Comparison of ENCODE assay signal across 24 cellular contexts in genomic region chr9:116096853-116097252, GRCh38. TPM values are rescaled to one million over a fixed set of nuclear protein-coding genes. Genes with fewer than 3 reads are reported as not detected.
A peak's percentile ranks its signal among the peaks of the same experiment; 100 is the strongest.
DNase-seq lines count a peak whose midpoint lies in the region; ATAC-seq and TF ChIP-seq lines count a peak whose summit lies in the region.
"Had no signal": no experiment of that assay in that cellular context is flagged by ENCODE, and none has a peak within 500 bp of the region (broad histone marks: within the 10 kb centered on the region; RNA-seq: fewer than 3 reads in every experiment).

No MANE protein-coding gene starts in this region.

- no peak overlapping the region for H3K23ac ChIP-seq in IMR-90 (ENCODE audit: low read depth, low read length)

- H2BK120ac ChIP-seq in IMR-90 (ENCODE audit: low read depth, low read length) = 0 out of 2 replicates have a peak overlapping the region, but pooled peaks have one; percentile 29

- no peak for TF ChIP-seq POLR2A in IMR-90 (IDR thresholded peaks at IDR 0.05; ENCODE audit: low read depth, low read length)

- H2BK5ac ChIP-seq in IMR-90 (ENCODE audit: low read depth, low read length, poor library complexity, severe bottlenecking) = peak overlapping the region; percentile 28

- TF ChIP-seq CTCF in IMR-90 (conservative IDR thresholded peaks at IDR 0.05; ENCODE audit: low read depth, low read length) = no peak

- no peak for TF ChIP-seq RAD21 in IMR-90 (IDR thresholded peaks at IDR 0.05; ENCODE audit: low read length)

- H3K4ac ChIP-seq in IMR-90 (ENCODE audit: low read depth, low read length) = peak overlapping the region; percentile 48; the same call in 1 of the 2 replicates

- no peak overlapping the region for H2AK5ac ChIP-seq in IMR-90 (ENCODE audit: low read depth, low read length)

- H4K5ac ChIP-seq in IMR-90 (ENCODE audit: low read depth, low read length) = no peak overlapping the region

- 0 out of 2 replicates have a peak overlapping the region, but pooled peaks have one; percentile 40 for H2BK20ac ChIP-seq in IMR-90 (ENCODE audit: low read depth, low read length)

- H3K27me3 ChIP-seq in IMR-90 (ENCODE audit: control insufficient read depth, insufficient read depth, low read length) = no peaks in the 10 kb centered on the region
- H3K27me3 ChIP-seq: cardiac muscle cell, spleen had no signal

- H3K9ac ChIP-seq in IMR-90 (ENCODE audit: low read depth, low read length) = no peak overlapping the region

- no peak overlapping the region; the same call in 1 of the 2 replicates for H3K14ac ChIP-seq in IMR-90 (replicated peaks; ENCODE audit: low read depth, low read length)

- no peak overlapping the region for H3K4me3 ChIP-seq in IMR-90 (ENCODE audit: insufficient read depth, low read depth, low read length)
- H3K4me3 ChIP-seq: cardiac muscle cell, spleen had no signal

- H3K9me1 ChIP-seq in IMR-90 (ENCODE audit: insufficient read depth, low read length) = peaks cover 10% of the 10 kb centered on the region

- no TSS peak for BruUV-seq in IMR-90 (replicated peaks; lab: Mats Ljungman, UMichigan)

- no peak overlapping the region for H3K56ac ChIP-seq in IMR-90 (ENCODE audit: extremely low read depth, insufficient read depth, low read length)

- H4K8ac ChIP-seq in IMR-90 (ENCODE audit: low read depth in 2 of 2, low read length in 2 of 2) = no peak overlapping the region

- no peak overlapping the region for H3K4me2 ChIP-seq in IMR-90 (ENCODE audit: low read depth, low read length)

- H2AFZ ChIP-seq in IMR-90 (replicated peaks; ENCODE audit: low read length, poor library complexity) = no peak overlapping the region

- H3K36me3 ChIP-seq in IMR-90 (ENCODE audit: control insufficient read depth, insufficient read depth, low read length) = no peaks in the 10 kb centered on the region
- H3K36me3 ChIP-seq: cardiac muscle cell, spleen had no signal

- H3K9me3 ChIP-seq in IMR-90 (ENCODE audit: control insufficient read depth, insufficient read depth, low read length) = no peaks in the 10 kb centered on the region
- H3K9me3 ChIP-seq: spleen had no signal

- DNase-seq in IMR-90 (no peak), NCI-H526 treated with DMSO at 0.1 percent for 48 hours (lab: John Stamatoyannopoulos, UW) (peak; percentile 87), epithelial cell of prostate (ENCODE audit: low read depth, low spot score) (no peak), myocyte (ENCODE audit: low read depth) (peak; percentile 31), NCI-H1092 (lab: John Stamatoyannopoulos, UW) (no peak), Kasumi-1 (lab: John Stamatoyannopoulos, UW) (no peak)
- DNase-seq: activated CD8-positive, alpha-beta memory T cell treated with anti-CD3 and anti-CD28 coated beads for 24 hours; activated naive CD4-positive, alpha-beta T cell treated with Interleukin-2 at 50 U/mL for 16 hours; activated T-cell treated with anti-CD3 and anti-CD28 coated beads, Interleukin-2, amount 50 U/mL, for 24 hours; CD4-positive, alpha-beta memory T cell; dermis blood vessel endothelial cell; DMS79 treated with DMSO at 0.1 percent for 48 hours; naive B cell; NCI-H1092 treated with DMSO at 0.1 percent for 48 hours; NCI-H2081 treated with DMSO at 0.1 percent for 48 hours; occipital lobe; OCI-M1; SHP77 treated with DMSO at 0.1 percent for 48 hours; spleen; stimulated activated CD4-positive, alpha-beta T cell treated with anti-CD3 and anti-CD28 coated beads, Interleukin-4, amount 100 ng/mL, for 24 hours; stimulated activated naive CD8-positive, alpha-beta T cell treated with anti-CD3 and anti-CD28 coated beads, Interleukin-15, Interleukin-2, amounts not matched to agents 100 U/mL and 50 U/mL, for 24 hours; T-cell had no signal

- H3K27ac ChIP-seq in IMR-90 (ENCODE audit: insufficient read depth, low read length) = no peak overlapping the region
- peak overlapping the region; percentile 80 for H3K27ac ChIP-seq in epithelial cell of prostate
- H3K27ac ChIP-seq: cardiac muscle cell, spleen had no signal

- in situ Hi-C loops in IMR-90 (cut with MboI; ENCODE audit: low sequenced_read_pairs) = no loop called here

- no peaks in the 10 kb centered on the region for H4K20me1 ChIP-seq in IMR-90 (ENCODE audit: insufficient read depth, low read length)

- H2BK15ac ChIP-seq in IMR-90 (ENCODE audit: low read depth, low read length) = 0 out of 3 replicates have a peak overlapping the region, but pooled peaks have one; percentile 18

- H3K18ac ChIP-seq in IMR-90 (ENCODE audit: low read depth, low read length) = peak overlapping the region; percentile 57; the same call in 1 of the 2 replicates

- dilution Hi-C loops in IMR-90 (cut with HindIII; ENCODE audit: low sequenced_read_pairs, unreplicated experiment) = no loop called here

- no peak overlapping the region for H4K91ac ChIP-seq in IMR-90 (ENCODE audit: insufficient read depth, low read depth, low read length)

- WGBS in IMR-90 (ENCODE audit: extremely low coverage in 2 of 2, insufficient read length in 1 of 2), 2 experiments = 100% methylated on average over 1 of the region's 3 CpGs; no CpG with 5 or more reads in 1 of the 2 experiments

- H3K4me1 ChIP-seq in IMR-90 (ENCODE audit: control insufficient read depth, insufficient read depth, low read length) = peaks cover 12% of the 10 kb centered on the region
- H3K4me1 ChIP-seq: spleen had no signal

- H3K79me1 ChIP-seq in IMR-90 (ENCODE audit: low read depth in 1 of 2, low read length in 2 of 2) = no peaks in the 10 kb centered on the region

- POLR2A ChIA-PET in IMR-90 (lab: Charles Lee; ENCODE audit: unreplicated experiment) = no interaction called here

- CTCF ChIA-PET in IMR-90 (lab: Yijun Ruan, JAX) = no interaction called here

- ATAC-seq in IMR-90 (ENCODE audit: low read depth) (no peak), HG02623 (IDR thresholded peaks at IDR 0.05; ENCODE audit: unreplicated experiment) (no peak)
- ATAC-seq: stimulated activated naive CD8-positive, alpha-beta T cell treated with anti-CD3 and anti-CD28 coated beads, Interleukin-15, Interleukin-2, amounts not matched to agents 100 U/mL and 50 U/mL, for 24 hours; T-cell had no signal

- H2AK9ac ChIP-seq in IMR-90 (replicated peaks; ENCODE audit: low read depth, low read length, poor library complexity) = no peak overlapping the region

- intact Hi-C loops in IMR-90 (cut with micrococcal nuclease) = no loop called here

TF ChIP-seq in IMR-90, 13 proteins besides CTCF, POLR2A, EP300 and RAD21:
- TF ChIP-seq BHLHE40 (IDR thresholded peaks at IDR 0.05; ENCODE audit: low read depth, low read length) (no peak), ELK1 (IDR thresholded peaks at IDR 0.05; ENCODE audit: borderline replicate concordance, low read depth, low read length) (no peak), SMC3 (IDR thresholded peaks at IDR 0.05; ENCODE audit: low read depth, low read length) (no peak), FOS (IDR thresholded peaks at IDR 0.05; ENCODE audit: low read depth, low read length) (no peak), RCOR1 (IDR thresholded peaks at IDR 0.05; ENCODE audit: insufficient replicate concordance, low read length) (no peak), MAZ (IDR thresholded peaks at IDR 0.05; ENCODE audit: borderline replicate concordance, low read depth, low read length) (no peak), MXI1 (IDR thresholded peaks at IDR 0.05; ENCODE audit: borderline replicate concordance, low read depth, low read length) (no peak), CEBPB (IDR thresholded peaks at IDR 0.05; ENCODE audit: low read depth, low read length) (no peak), MAFK (IDR thresholded peaks at IDR 0.05; ENCODE audit: low read depth, low read length) (no peak), RFX5 (IDR thresholded peaks at IDR 0.05; ENCODE audit: low read depth, low read length) (no peak), USF2 (IDR thresholded peaks at IDR 0.05; ENCODE audit: low read depth, low read length) (no peak), NFE2L2 (IDR thresholded peaks at IDR 0.05; ENCODE audit: low read depth, low read length) (no peak)

RNA-seq across cellular contexts. Expression of gene PAPPA, which starts 56.7 kb away (rescaled TPM):
- total RNA-seq in IMR-90 (2012; rRNA removed) (11.7 and 12.4 TPM in 2 replicates), myocyte (4.5 and 6.5 TPM in 2 replicates)
- polyA plus RNA-seq in IMR-90 (2012; rRNA removed) = 8.3 and 8.6 TPM in 2 replicates
- polyA plus RNA-seq in IMR-90 (2012; cell fraction: cytosol; rRNA removed) = 3.3 and 7.5 TPM in 2 replicates
- 7.6 and 18.5 TPM in 2 replicates for polyA plus RNA-seq in IMR-90 (2012; cell fraction: nucleus; rRNA removed; ENCODE audit: low replicate concordance)
- 11.5 TPM for polyA plus RNA-seq in myocyte (2012)
- total RNA-seq: CD4-positive, alpha-beta memory T cell had no signal
- polyA plus RNA-seq: CD4-positive, alpha-beta memory T cell had no signal

Comparison
In these comparisons a context has a peak if more than half of its experiments do, and no peak if none do; other contexts are left out.
1. DNase-seq: peak in NCI-H526 treated with DMSO at 0.1 percent for 48 hours (single experiment) and myocyte (single experiment); none in IMR-90 (single experiment), epithelial cell of prostate (single experiment), NCI-H1092 (single experiment) and Kasumi-1 (0 of 2).